ENCODE assay signal across 10 cellular contexts in the genomic region with DNA sequence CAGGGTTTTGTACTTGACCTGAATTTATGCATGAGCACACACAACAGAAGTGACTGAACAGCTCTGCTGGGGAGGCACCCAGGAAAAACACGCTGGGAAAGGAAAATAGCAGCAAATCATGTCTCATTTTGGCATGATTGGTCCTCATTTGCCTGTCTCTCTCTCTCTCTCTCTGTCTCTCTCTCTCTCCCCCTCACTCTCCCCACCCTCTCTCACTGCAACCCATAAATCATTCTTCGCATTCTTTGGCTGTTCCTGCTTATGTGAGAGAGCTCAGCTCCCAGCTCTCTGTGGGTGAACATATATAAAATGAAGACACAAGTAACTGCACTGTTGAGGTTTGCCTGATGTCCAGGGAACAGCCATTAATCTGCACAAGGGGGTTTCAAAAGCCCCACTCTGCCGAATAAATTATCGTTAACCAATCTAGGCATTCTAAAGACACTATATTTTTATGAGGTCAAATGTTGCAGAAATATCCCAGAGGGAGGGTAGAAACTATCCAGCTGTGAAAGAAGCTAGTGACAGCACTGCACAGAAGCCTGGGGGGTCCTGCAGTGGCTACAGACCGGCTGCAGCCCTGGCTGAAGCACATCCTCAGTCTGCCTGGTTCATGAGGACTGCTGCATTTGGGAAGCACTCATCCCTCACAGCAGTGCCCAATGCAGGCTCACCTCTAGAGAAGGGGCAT.
A peak's percentile ranks its signal among the peaks of the same experiment; 100 is the strongest.
DNase-seq lines count a peak whose midpoint lies in the region; ATAC-seq and TF ChIP-seq lines count a peak whose summit lies in the region.
"Had no signal": no experiment of that assay in that cellular context is flagged by ENCODE, and none has a peak within 500 bp of the region (broad histone marks: within the 10 kb centered on the region; RNA-seq: fewer than 3 reads in every experiment).

No MANE protein-coding gene starts in this region.

- DNase-seq in AG10803 (ENCODE audit: low read depth) (peak; percentile 71), M059J (ENCODE audit: low read depth) (peak; percentile 87), body of pancreas (peak in 1 of 4 donors; percentile 21), mesenchymal stem cell (peak; percentile 91)
- DNase-seq in stimulated activated CD4-positive, alpha-beta T cell treated with anti-CD3 and anti-CD28 coated beads, Interleukin-4, amount 100 ng/mL, for 1 hour, result no peak
- DNase-seq: activated naive CD8-positive, alpha-beta T cell treated with anti-CD3 and anti-CD28 coated beads, Interleukin-2, amount 10 ng/mL, durations not matched to agents 7 days and 5 days had no signal

- no peak overlapping the region for H3K23ac ChIP-seq in mesenchymal stem cell (ENCODE audit: low read length in 2 of 2)

- H2BK5ac ChIP-seq in mesenchymal stem cell (ENCODE audit: low read depth, low read length, poor library complexity, severe bottlenecking), result peak overlapping the region; percentile 89

- H3K14ac ChIP-seq in mesenchymal stem cell (ENCODE audit: low read length in 2 of 2), result peak overlapping the region in 1 of 2 experiments; percentile 44

- peak overlapping the region; percentile 80 to 96 for H3K18ac ChIP-seq in mesenchymal stem cell (ENCODE audit: low read depth in 1 of 2, low read length in 2 of 2)

- peak overlapping the region; percentile 54 for H2BK15ac ChIP-seq in mesenchymal stem cell (ENCODE audit: low read depth, poor library complexity, severe bottlenecking)

- WGBS in body of pancreas, 2 donors, result 32 to 39% methylated on average over 5 of the region's 5 CpGs
- WGBS in mesenchymal stem cell, result 0% methylated on average over 3 of the region's 5 CpGs

- peak overlapping the region; percentile 36 for H3K4me2 ChIP-seq in mesenchymal stem cell (ENCODE audit: low read length, poor library complexity, severe bottlenecking)

- no peak overlapping the region for H2AK5ac ChIP-seq in mesenchymal stem cell (ENCODE audit: low read length, severe bottlenecking)

- intact Hi-C loops in body of pancreas (cut with DNase I), result no loop called here

- H3K27me3 ChIP-seq in body of pancreas (no peaks in the 10 kb centered on the region), mesenchymal stem cell (ENCODE audit: control insufficient read depth in 1 of 2, insufficient read depth in 1 of 2, low read length in 2 of 2) (peaks cover 0 to 2% of the 10 kb centered on the region in 2 experiments)
- H3K27me3 ChIP-seq: SJSA1 had no signal

- H3K27ac ChIP-seq in body of pancreas, result no peak overlapping the region
- H3K27ac ChIP-seq in mesenchymal stem cell (ENCODE audit: low read length, poor library complexity, severe bottlenecking), result peak overlapping the region; percentile 95
- H3K27ac ChIP-seq: SJSA1 had no signal

- TF ChIP-seq CTCF in AG10803 (conservative IDR thresholded peaks at IDR 0.05; ENCODE audit: low read length) (no peak), body of pancreas (IDR thresholded peaks at IDR 0.05) (no peak)

- H3K9me3 ChIP-seq in body of pancreas (no peaks in the 10 kb centered on the region), mesenchymal stem cell (ENCODE audit: control insufficient read depth, low read length) (no peaks in the 10 kb centered on the region)
- H3K9me3 ChIP-seq: SJSA1 had no signal

- peak overlapping the region; percentile 69 to 96 for H2BK12ac ChIP-seq in mesenchymal stem cell (ENCODE audit: low read length in 2 of 2)

- H3K4ac ChIP-seq in mesenchymal stem cell (ENCODE audit: low read depth in 1 of 2, low read length in 2 of 2), result peak overlapping the region; percentile 69 to 80

- no peak for TF ChIP-seq POLR2A in body of pancreas (IDR thresholded peaks at IDR 0.05)

- H3K36me3 ChIP-seq in body of pancreas (replicated peaks in 1 of 2; ENCODE audit: insufficient read depth in 1 of 2, low read depth in 2 of 2) (no peaks in the 10 kb centered on the region), mesenchymal stem cell (ENCODE audit: control insufficient read depth in 1 of 2, insufficient read depth in 2 of 2, low read depth in 1 of 2, low read length in 2 of 2) (no peaks in the 10 kb centered on the region)
- H3K36me3 ChIP-seq: SJSA1 had no signal

- no peak overlapping the region for H3K4me3 ChIP-seq in AG10803 (ENCODE audit: low read length)
- H3K4me3 ChIP-seq in body of pancreas, result no peak overlapping the region
- no peak overlapping the region for H3K4me3 ChIP-seq in mesenchymal stem cell (ENCODE audit: insufficient read depth in 1 of 2, low read depth in 1 of 2, low read length in 2 of 2)
- H3K4me3 ChIP-seq: SJSA1 had no signal

- H4K8ac ChIP-seq in mesenchymal stem cell (ENCODE audit: low read length), result peak overlapping the region; percentile 61

- no peak overlapping the region for H3K9ac ChIP-seq in mesenchymal stem cell (ENCODE audit: low read length)

- peak overlapping the region; percentile 96 for H4K91ac ChIP-seq in mesenchymal stem cell (ENCODE audit: low read length)

- H2BK120ac ChIP-seq in mesenchymal stem cell (ENCODE audit: low read depth, low read length), result peak overlapping the region; percentile 71

- H2AFZ ChIP-seq in mesenchymal stem cell (ENCODE audit: low read depth, low read length), result no peak overlapping the region

- H3K4me1 ChIP-seq in body of pancreas (peaks cover 9% of the 10 kb centered on the region), mesenchymal stem cell (ENCODE audit: control insufficient read depth, insufficient read depth, low read depth, low read length) (peaks cover 14% of the 10 kb centered on the region)

- ATAC-seq in body of pancreas, result peak; percentile 68
- no peak for ATAC-seq in GM21526 (IDR thresholded peaks at IDR 0.05; ENCODE audit: low FRiP score, unreplicated experiment)
- ATAC-seq in HG03280 (IDR thresholded peaks at IDR 0.05; ENCODE audit: unreplicated experiment), result no peak
- ATAC-seq in HG02884 (IDR thresholded peaks at IDR 0.05; ENCODE audit: unreplicated experiment), result no peak

- peaks cover 11% of the 10 kb centered on the region for H3K79me1 ChIP-seq in mesenchymal stem cell (replicated peaks; ENCODE audit: low read length, poor library complexity, severe bottlenecking)
